1 cellular context compared by ENCODE assay signal in the genomic region with DNA sequence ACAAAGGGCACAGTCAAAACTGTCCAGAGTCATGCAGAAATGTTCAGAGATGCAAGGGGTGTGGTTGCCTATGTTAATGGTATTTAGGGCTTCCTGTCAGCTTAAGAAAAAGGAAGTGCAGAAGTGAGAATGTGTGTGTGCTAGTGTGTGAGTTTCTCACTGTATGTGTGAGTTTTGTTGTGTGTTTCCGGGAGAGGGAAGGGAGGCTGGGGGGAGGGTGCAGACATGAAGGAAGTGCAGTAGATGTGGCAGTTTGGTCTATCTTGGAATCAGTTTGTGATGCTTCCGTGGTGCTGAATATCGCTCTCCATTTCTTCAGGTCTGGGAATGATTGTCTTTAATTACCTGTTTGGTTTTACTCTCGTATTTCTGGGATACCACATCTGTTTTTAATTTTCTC.
A peak's percentile ranks its signal among the peaks of the same experiment; 100 is the strongest.
TF ChIP-seq lines count a peak whose summit lies in the region.

No MANE protein-coding gene starts in this region.

TF ChIP-seq in GM12878, 131 proteins besides CTCF, POLR2A, EP300 and RAD21 (continued from another document):
- TF ChIP-seq, protein P1, sequence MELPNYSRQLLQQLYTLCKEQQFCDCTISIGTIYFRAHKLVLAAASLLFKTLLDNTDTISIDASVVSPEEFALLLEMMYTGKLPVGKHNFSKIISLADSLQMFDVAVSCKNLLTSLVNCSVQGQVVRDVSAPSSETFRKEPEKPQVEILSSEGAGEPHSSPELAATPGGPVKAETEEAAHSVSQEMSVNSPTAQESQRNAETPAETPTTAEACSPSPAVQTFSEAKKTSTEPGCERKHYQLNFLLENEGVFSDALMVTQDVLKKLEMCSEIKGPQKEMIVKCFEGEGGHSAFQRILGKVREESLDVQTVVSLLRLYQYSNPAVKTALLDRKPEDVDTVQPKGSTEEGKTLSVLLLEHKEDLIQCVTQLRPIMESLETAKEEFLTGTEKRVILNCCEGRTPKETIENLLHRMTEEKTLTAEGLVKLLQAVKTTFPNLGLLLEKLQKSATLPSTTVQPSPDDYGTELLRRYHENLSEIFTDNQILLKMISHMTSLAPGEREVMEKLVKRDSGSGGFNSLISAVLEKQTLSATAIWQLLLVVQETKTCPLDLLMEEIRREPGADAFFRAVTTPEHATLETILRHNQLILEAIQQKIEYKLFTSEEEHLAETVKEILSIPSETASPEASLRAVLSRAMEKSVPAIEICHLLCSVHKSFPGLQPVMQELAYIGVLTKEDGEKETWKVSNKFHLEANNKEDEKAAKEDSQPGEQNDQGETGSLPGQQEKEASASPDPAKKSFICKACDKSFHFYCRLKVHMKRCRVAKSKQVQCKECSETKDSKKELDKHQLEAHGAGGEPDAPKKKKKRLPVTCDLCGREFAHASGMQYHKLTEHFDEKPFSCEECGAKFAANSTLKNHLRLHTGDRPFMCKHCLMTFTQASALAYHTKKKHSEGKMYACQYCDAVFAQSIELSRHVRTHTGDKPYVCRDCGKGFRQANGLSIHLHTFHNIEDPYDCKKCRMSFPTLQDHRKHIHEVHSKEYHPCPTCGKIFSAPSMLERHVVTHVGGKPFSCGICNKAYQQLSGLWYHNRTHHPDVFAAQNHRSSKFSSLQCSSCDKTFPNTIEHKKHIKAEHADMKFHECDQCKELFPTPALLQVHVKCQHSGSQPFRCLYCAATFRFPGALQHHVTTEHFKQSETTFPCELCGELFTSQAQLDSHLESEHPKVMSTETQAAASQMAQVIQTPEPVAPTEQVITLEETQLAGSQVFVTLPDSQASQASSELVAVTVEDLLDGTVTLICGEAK (IDR thresholded peaks at IDR 0.05; ENCODE audit: borderline replicate concordance) = peak; percentile 46; the same call in 1 of the 2 replicates
- TF ChIP-seq, protein P2, sequence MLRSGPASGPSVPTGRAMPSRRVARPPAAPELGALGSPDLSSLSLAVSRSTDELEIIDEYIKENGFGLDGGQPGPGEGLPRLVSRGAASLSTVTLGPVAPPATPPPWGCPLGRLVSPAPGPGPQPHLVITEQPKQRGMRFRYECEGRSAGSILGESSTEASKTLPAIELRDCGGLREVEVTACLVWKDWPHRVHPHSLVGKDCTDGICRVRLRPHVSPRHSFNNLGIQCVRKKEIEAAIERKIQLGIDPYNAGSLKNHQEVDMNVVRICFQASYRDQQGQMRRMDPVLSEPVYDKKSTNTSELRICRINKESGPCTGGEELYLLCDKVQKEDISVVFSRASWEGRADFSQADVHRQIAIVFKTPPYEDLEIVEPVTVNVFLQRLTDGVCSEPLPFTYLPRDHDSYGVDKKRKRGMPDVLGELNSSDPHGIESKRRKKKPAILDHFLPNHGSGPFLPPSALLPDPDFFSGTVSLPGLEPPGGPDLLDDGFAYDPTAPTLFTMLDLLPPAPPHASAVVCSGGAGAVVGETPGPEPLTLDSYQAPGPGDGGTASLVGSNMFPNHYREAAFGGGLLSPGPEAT (IDR thresholded peaks at IDR 0.05; ENCODE audit: low read depth) = peak; percentile 54
- TF ChIP-seq EGR1 (IDR thresholded peaks at IDR 0.05; ENCODE audit: borderline replicate concordance in 1 of 2, low read depth in 2 of 2, low read length in 2 of 2) (0 out of 3 replicates have a peak, but pooled peaks of 1 of the 2 experiments have one; percentile 16), HDAC6 (IDR thresholded peaks at IDR 0.05; ENCODE audit: unreplicated experiment) (no peak), SPI1 (IDR thresholded peaks at IDR 0.05; ENCODE audit: borderline replicate concordance, insufficient read depth, low read depth, low read length) (peak; percentile 96), HDGF (IDR thresholded peaks at IDR 0.05) (peak; percentile 87), DPF2 (IDR thresholded peaks at IDR 0.05) (peak; percentile 70), PAX8 (IDR thresholded peaks at IDR 0.05) (no peak)
- TF ChIP-seq, protein P3, sequence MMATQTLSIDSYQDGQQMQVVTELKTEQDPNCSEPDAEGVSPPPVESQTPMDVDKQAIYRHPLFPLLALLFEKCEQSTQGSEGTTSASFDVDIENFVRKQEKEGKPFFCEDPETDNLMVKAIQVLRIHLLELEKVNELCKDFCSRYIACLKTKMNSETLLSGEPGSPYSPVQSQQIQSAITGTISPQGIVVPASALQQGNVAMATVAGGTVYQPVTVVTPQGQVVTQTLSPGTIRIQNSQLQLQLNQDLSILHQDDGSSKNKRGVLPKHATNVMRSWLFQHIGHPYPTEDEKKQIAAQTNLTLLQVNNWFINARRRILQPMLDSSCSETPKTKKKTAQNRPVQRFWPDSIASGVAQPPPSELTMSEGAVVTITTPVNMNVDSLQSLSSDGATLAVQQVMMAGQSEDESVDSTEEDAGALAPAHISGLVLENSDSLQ (IDR thresholded peaks at IDR 0.05) = peak; percentile 59; the same call in 1 of the 2 replicates
TF ChIP-seq in GM12878: peak in this region for 30.
